ENCODE assay signal across 1 cellular context in the genomic region with DNA sequence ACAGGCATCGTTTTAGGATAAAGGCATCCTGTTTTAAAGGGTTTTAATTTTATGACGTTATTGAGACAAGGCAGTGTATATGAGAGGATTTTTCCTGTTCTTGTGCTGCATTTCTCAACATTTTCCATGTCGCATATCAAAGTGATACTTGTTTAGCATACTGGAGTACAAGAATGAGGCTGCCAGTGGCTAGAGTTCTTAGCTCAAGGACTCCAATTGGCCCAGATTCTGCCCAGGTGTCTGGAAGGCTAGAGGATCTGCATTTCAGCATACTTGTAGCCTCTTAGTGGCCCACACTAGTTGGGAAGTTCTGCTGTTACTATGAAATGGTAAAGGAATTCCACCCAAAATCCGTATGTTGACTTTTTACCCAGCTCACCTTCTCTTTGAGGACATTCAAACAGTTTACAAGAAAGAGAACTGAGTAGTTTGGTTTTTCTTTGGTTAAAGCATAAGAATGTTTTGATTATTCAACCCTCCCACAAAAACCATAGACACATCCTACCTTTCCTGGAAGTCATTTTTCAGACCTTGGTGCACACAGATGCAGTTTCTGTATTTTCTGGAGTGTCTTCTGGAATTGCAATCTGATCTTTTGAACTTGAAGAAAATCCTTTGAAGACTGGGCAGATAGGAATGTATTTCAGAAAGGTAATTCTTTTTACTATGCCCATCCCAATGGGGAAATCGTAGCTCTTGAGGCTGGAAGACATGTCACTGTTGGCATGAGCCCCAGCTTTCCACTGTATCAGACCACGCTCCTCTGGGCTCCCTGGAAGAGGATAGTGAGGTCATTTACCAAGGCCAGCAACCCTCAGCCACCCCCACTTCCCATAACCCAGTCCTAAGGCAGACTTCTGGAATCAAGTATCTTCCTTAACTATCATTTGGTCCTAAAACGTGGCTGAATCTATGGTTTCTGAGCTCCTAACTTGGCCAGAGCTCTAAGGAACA.
TF ChIP-seq lines count a peak whose summit lies in the region.

No MANE protein-coding gene starts in this region.

TF ChIP-seq in HCT116, 20 proteins besides CTCF, POLR2A, EP300 and RAD21 (continued from another document):
- TF ChIP-seq, protein P1, sequence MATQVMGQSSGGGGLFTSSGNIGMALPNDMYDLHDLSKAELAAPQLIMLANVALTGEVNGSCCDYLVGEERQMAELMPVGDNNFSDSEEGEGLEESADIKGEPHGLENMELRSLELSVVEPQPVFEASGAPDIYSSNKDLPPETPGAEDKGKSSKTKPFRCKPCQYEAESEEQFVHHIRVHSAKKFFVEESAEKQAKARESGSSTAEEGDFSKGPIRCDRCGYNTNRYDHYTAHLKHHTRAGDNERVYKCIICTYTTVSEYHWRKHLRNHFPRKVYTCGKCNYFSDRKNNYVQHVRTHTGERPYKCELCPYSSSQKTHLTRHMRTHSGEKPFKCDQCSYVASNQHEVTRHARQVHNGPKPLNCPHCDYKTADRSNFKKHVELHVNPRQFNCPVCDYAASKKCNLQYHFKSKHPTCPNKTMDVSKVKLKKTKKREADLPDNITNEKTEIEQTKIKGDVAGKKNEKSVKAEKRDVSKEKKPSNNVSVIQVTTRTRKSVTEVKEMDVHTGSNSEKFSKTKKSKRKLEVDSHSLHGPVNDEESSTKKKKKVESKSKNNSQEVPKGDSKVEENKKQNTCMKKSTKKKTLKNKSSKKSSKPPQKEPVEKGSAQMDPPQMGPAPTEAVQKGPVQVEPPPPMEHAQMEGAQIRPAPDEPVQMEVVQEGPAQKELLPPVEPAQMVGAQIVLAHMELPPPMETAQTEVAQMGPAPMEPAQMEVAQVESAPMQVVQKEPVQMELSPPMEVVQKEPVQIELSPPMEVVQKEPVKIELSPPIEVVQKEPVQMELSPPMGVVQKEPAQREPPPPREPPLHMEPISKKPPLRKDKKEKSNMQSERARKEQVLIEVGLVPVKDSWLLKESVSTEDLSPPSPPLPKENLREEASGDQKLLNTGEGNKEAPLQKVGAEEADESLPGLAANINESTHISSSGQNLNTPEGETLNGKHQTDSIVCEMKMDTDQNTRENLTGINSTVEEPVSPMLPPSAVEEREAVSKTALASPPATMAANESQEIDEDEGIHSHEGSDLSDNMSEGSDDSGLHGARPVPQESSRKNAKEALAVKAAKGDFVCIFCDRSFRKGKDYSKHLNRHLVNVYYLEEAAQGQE (IDR thresholded peaks at IDR 0.05; ENCODE audit: low read depth) = no peak
- no peak for TF ChIP-seq JUND (IDR thresholded peaks at IDR 0.05)
